Comparison of ENCODE assay signal across 1 cellular context in the genomic region with DNA sequence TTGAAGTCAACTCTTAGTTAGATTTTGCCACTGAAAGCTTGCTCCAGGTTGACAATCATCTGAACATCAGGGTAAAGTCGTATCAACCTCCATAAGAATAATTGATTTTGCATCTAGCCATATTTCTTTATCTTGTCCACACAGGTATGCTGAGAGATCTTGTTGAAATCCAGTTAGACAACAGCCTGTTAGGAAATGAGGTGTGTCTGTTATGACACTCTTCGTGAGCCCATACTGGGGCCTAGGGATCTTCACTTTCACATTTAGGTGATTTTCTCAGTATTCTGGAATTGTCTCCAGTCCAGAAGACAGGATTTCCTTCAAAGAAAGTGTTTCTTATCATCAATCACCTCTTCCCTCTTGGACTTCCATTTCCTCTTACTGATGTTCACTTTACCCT.
TF ChIP-seq lines count a peak whose summit lies in the region.

No MANE protein-coding gene starts in this region.

TF ChIP-seq in HepG2, 621 proteins besides CTCF, POLR2A, EP300 and RAD21:
- no peak for TF ChIP-seq PITX1 (CRISPR knock-in tag; IDR thresholded peaks at IDR 0.05)
- peak; percentile 64 for TF ChIP-seq FOSL2 (CRISPR knock-in tag; IDR thresholded peaks at IDR 0.05)
